In genomic region chr7:6624246-6624611, GRCh38 we compare ENCODE assay signal across 17 cellular contexts. TPM values are rescaled to one million over a fixed set of nuclear protein-coding genes. Genes with fewer than 3 reads are reported as not detected.
DNase-seq lines count a peak whose midpoint lies in the region; ATAC-seq and TF ChIP-seq lines count a peak whose summit lies in the region.
"Had no signal": no experiment of that assay in that cellular context is flagged by ENCODE, and none has a peak within 500 bp of the region (broad histone marks: within the 10 kb centered on the region; RNA-seq: fewer than 3 reads in every experiment).

No MANE protein-coding gene starts in this region.

- H3K4me1 Mint-ChIP-seq in CD4-positive, alpha-beta memory T cell = peaks cover 29 to 47% (median 38%) of the 10 kb centered on the region in 4 donors
- H3K4me1 Mint-ChIP-seq in activated B cell treated with CpG ODN at 0.5 μM for 24 hours = peaks cover 40% of the 10 kb centered on the region
- H3K4me1 Mint-ChIP-seq in memory B cell = peaks cover 31% of the 10 kb centered on the region

- H3K27me3 ChIP-seq in BLaER1 = no peaks in the 10 kb centered on the region
- no peaks in the 10 kb centered on the region for H3K27me3 ChIP-seq in CD4-positive, alpha-beta memory T cell (ENCODE audit: insufficient read depth, low read length)
- H3K27me3 ChIP-seq: breast epithelium had no signal

- peak overlapping the region; percentile 60 to 90 (median 77) for H3K27ac Mint-ChIP-seq in CD4-positive, alpha-beta memory T cell
- H3K27ac Mint-ChIP-seq in activated B cell treated with CpG ODN at 0.5 μM for 24 hours (peak overlapping the region; percentile 79), memory B cell (peak overlapping the region; percentile 89)

- CTCF ChIA-PET in CD4-positive, alpha-beta memory T cell (lab: Charles Lee; ENCODE audit: partially characterized antibody) = no interaction called here
- CTCF ChIA-PET in activated B cell treated with CpG ODN at 0.5 μM for 24 hours (lab: Charles Lee) = no interaction called here

- H3K36me3 ChIP-seq in BLaER1 = no peaks in the 10 kb centered on the region
- no peaks in the 10 kb centered on the region for H3K36me3 ChIP-seq in CD4-positive, alpha-beta memory T cell (ENCODE audit: insufficient read depth, low read length)
- H3K36me3 ChIP-seq: SJSA1 had no signal

- peak overlapping the region; percentile 60 for H3K27ac ChIP-seq in BLaER1
- no peak overlapping the region for H3K27ac ChIP-seq in CD4-positive, alpha-beta memory T cell (ENCODE audit: low read depth, low read length)
- H3K27ac ChIP-seq: breast epithelium, HL-60, SJSA1 had no signal

- peaks cover 0 to 6% of the 10 kb centered on the region in 2 donors for H3K36me3 Mint-ChIP-seq in CD4-positive, alpha-beta memory T cell
- H3K36me3 Mint-ChIP-seq in activated B cell treated with CpG ODN at 0.5 μM for 24 hours (ENCODE audit: low read depth) = peaks cover 10% of the 10 kb centered on the region
- H3K36me3 Mint-ChIP-seq in memory B cell = peaks cover 11% of the 10 kb centered on the region

- H3K9me3 ChIP-seq in BLaER1 = no peaks in the 10 kb centered on the region
- no peaks in the 10 kb centered on the region for H3K9me3 ChIP-seq in CD4-positive, alpha-beta memory T cell (ENCODE audit: control insufficient read depth in 1 of 2, low read length in 2 of 2)
- H3K9me3 ChIP-seq: breast epithelium, mucosa of descending colon, SJSA1 had no signal

- H3K4me3 ChIP-seq in BLaER1 = no peak overlapping the region
- H3K4me3 ChIP-seq in CD4-positive, alpha-beta memory T cell (ENCODE audit: low read length in 2 of 2) = no peak overlapping the region
- H3K4me3 ChIP-seq: breast epithelium, mucosa of descending colon, SJSA1 had no signal

- no peaks in the 10 kb centered on the region for H3K27me3 Mint-ChIP-seq in CD4-positive, alpha-beta memory T cell
- no peaks in the 10 kb centered on the region for H3K27me3 Mint-ChIP-seq in activated B cell treated with CpG ODN at 0.5 μM for 24 hours
- no peaks in the 10 kb centered on the region for H3K27me3 Mint-ChIP-seq in memory B cell

- H4K20me1 ChIP-seq in BLaER1 = no peaks in the 10 kb centered on the region

- H3K9me3 Mint-ChIP-seq in CD4-positive, alpha-beta memory T cell = no peaks in the 10 kb centered on the region
- H3K9me3 Mint-ChIP-seq in activated B cell treated with CpG ODN at 0.5 μM for 24 hours = no peaks in the 10 kb centered on the region
- H3K9me3 Mint-ChIP-seq in memory B cell = no peaks in the 10 kb centered on the region

- in situ Hi-C loops in ACHN (cut with HindIII; ENCODE audit: low pct_ligation_motif_present, low pct_unique_long_range_greater_than_20kb, low sequenced_read_pairs) = no loop called here

- H3K4me1 ChIP-seq in BLaER1 = peaks cover 32% of the 10 kb centered on the region
- peaks cover 49% of the 10 kb centered on the region for H3K4me1 ChIP-seq in CD4-positive, alpha-beta memory T cell (ENCODE audit: insufficient read depth, low read length)
- H3K4me1 ChIP-seq: breast epithelium, SJSA1 had no signal

- TF ChIP-seq CTCF in activated B cell treated with CpG ODN at 0.5 μM for 24 hours (IDR thresholded peaks at IDR 0.05) = no peak

- H3K4me3 Mint-ChIP-seq in CD4-positive, alpha-beta memory T cell = peak overlapping the region in 7 of 8 donors; percentile 64 to 83 (median 76)
- H3K4me3 Mint-ChIP-seq in activated B cell treated with CpG ODN at 0.5 μM for 24 hours (peak overlapping the region; percentile 57), memory B cell (peak overlapping the region; percentile 83)

- no peak for DNase-seq in CD4-positive, alpha-beta memory T cell
- no peak for DNase-seq in activated B cell treated with CpG ODN at 0.5 μM for 24 hours
- DNase-seq in memory B cell (ENCODE audit: low spot score in 2 of 2) = no peak
- DNase-seq in ACHN = no peak
- no peak for DNase-seq in NCI-H1417 (lab: John Stamatoyannopoulos, UW)
- DNase-seq: dermis blood vessel endothelial cell, DMS153, KBM-7, mucosa of descending colon, NCI-H1105 had no signal

- H3K9ac ChIP-seq in BLaER1 = peak overlapping the region; percentile 70; the same call in 1 of the 2 replicates

- POLR2A ChIA-PET in CD4-positive, alpha-beta memory T cell (lab: Charles Lee; ENCODE audit: partially characterized antibody) = interaction anchor here (1.4 kb wide), 1 partner anchor 13 kb away, joined by 8 read pairs; the partner anchor contains the start of gene ZNF316
- POLR2A ChIA-PET in activated B cell treated with CpG ODN at 0.5 μM for 24 hours (lab: Charles Lee) = no interaction called here

- ATAC-seq in activated B cell treated with CpG ODN at 0.5 μM for 24 hours (ENCODE audit: low read depth) (no peak), memory B cell (ENCODE audit: low read depth) (no peak), GM19452 (IDR thresholded peaks at IDR 0.05; ENCODE audit: unreplicated experiment) (no peak)
- ATAC-seq: left lobe of liver, sciatic nerve had no signal

- intact Hi-C loops in CD4-positive, alpha-beta memory T cell (cut with micrococcal nuclease) = no loop called here
- intact Hi-C loops in activated B cell treated with CpG ODN at 0.5 μM for 24 hours (cut with micrococcal nuclease) = no loop called here

- H3K4me2 ChIP-seq in BLaER1 = peak overlapping the region; percentile 73

RNA-seq across cellular contexts. Expression of gene ZNF853, which starts 8.8 kb away (rescaled TPM):
- 1 to 10 TPM; 2.0 to 2.2 TPM for total RNA-seq in CD4-positive, alpha-beta memory T cell
- 1 to 10 TPM in 1 of 2 donors, under 1 TPM in 1; 0.34 to 1.9 TPM for polyA plus RNA-seq in CD4-positive, alpha-beta memory T cell
- total RNA-seq in activated B cell treated with CpG ODN at 0.5 μM for 24 hours = 2.8 and 3.2 TPM in 2 replicates

RNA-seq across cellular contexts. Expression of gene ZNF316, which starts 12.9 kb away (rescaled TPM):
- 10 to 100 TPM; 59.4 to 62.0 TPM for total RNA-seq in CD4-positive, alpha-beta memory T cell
- polyA plus RNA-seq in CD4-positive, alpha-beta memory T cell = 1 to 10 TPM in 1 of 2 donors, under 1 TPM in 1; 0.45 to 5.8 TPM
- total RNA-seq in activated B cell treated with CpG ODN at 0.5 μM for 24 hours = 40.3 and 43.8 TPM in 2 replicates

RNA-seq across cellular contexts. Expression of gene INTS15, which starts 34.4 kb away (rescaled TPM):
- 10 to 100 TPM; 56.6 to 62.1 TPM for total RNA-seq in CD4-positive, alpha-beta memory T cell
- 10 to 100 TPM; 25.4 to 37.5 TPM for polyA plus RNA-seq in CD4-positive, alpha-beta memory T cell
- total RNA-seq in activated B cell treated with CpG ODN at 0.5 μM for 24 hours = 49.0 and 49.9 TPM in 2 replicates

RNA-seq across cellular contexts. Expression of gene ZDHHC4, which starts 47.0 kb away (rescaled TPM):
- 10 to 100 TPM; 31.6 to 31.9 TPM for total RNA-seq in CD4-positive, alpha-beta memory T cell
- polyA plus RNA-seq in CD4-positive, alpha-beta memory T cell = 10 to 100 TPM; 52.2 to 80.8 TPM
- 33.2 and 37.4 TPM in 2 replicates for total RNA-seq in activated B cell treated with CpG ODN at 0.5 μM for 24 hours
